ENCODE assay signal across 37 cellular contexts in genomic region chr5:178162481-178162880, GRCh38. TPM values are rescaled to one million over a fixed set of nuclear protein-coding genes. Genes with fewer than 3 reads are reported as not detected.
"Had no signal": no experiment of that assay in that cellular context is flagged by ENCODE, and none has a peak within 500 bp of the region (broad histone marks: within the 10 kb centered on the region; RNA-seq: fewer than 3 reads in every experiment).

No MANE protein-coding gene starts in this region.

- H3K9me3 Mint-ChIP-seq: activated CD4-positive, alpha-beta memory T cell treated with anti-CD3 and anti-CD28 coated beads, Interleukin-2, amount 10 ng/mL, durations not matched to agents 7 days and 5 days; activated naive CD4-positive, alpha-beta T cell treated with anti-CD3 and anti-CD28 coated beads, Interleukin-2, amount 10 ng/mL, durations not matched to agents 7 days and 5 days; activated naive CD8-positive, alpha-beta T cell treated with anti-CD3 and anti-CD28 coated beads, Interleukin-2, amount 50 U/mL, for 24 hours; T-cell had no signal

- H3K36me3 ChIP-seq: brain microvascular endothelial cell had no signal

- H3K27ac Mint-ChIP-seq: activated CD4-positive, alpha-beta memory T cell treated with anti-CD3 and anti-CD28 coated beads, Interleukin-2, amount 10 ng/mL, durations not matched to agents 7 days and 5 days; activated CD8-positive, alpha-beta memory T cell treated with anti-CD3 and anti-CD28 coated beads, Interleukin-2, amount 10 ng/mL, durations not matched to agents 7 days and 5 days; activated naive CD4-positive, alpha-beta T cell treated with anti-CD3 and anti-CD28 coated beads, Interleukin-2, amount 10 ng/mL, durations not matched to agents 7 days and 5 days; activated naive CD8-positive, alpha-beta T cell; activated naive CD8-positive, alpha-beta T cell treated with anti-CD3 and anti-CD28 coated beads, Interleukin-2, amount 50 U/mL, for 24 hours; T-cell had no signal

- FAIRE-seq: RCC 7860 had no signal

- ATAC-seq: activated CD8-positive, alpha-beta memory T cell treated with anti-CD3 and anti-CD28 coated beads, Interleukin-2, amount 10 ng/mL, durations not matched to agents 7 days and 5 days; activated naive CD8-positive, alpha-beta T cell treated with anti-CD3 and anti-CD28 coated beads, Interleukin-2, amount 50 U/mL, for 24 hours; Right ventricle myocardium inferior; SK-N-SH treated with all-trans-retinoic acid at 6 μM for 48 hours; T-cell had no signal

- H3K27me3 Mint-ChIP-seq: activated naive CD8-positive, alpha-beta T cell had no signal

- H3K4me2 ChIP-seq: PC-9 had no signal

- DNase-seq: activated CD4-positive, alpha-beta memory T cell treated with anti-CD3 and anti-CD28 coated beads, Interleukin-2, amount 10 ng/mL, durations not matched to agents 7 days and 5 days; activated CD4-positive, alpha-beta T cell treated with anti-CD3 and anti-CD28 coated beads for 1 hour; activated CD4-positive, alpha-beta T cell treated with anti-CD3 and anti-CD28 coated beads for 48 hours; activated CD4-positive, CD25-positive, alpha-beta regulatory T cell; activated CD8-positive, alpha-beta memory T cell treated with anti-CD3 and anti-CD28 coated beads for 24 hours; activated CD8-positive, alpha-beta memory T cell treated with anti-CD3 and anti-CD28 coated beads, Interleukin-2, amount 10 ng/mL, durations not matched to agents 7 days and 5 days; activated CD8-positive, alpha-beta memory T cell treated with anti-CD3 and anti-CD28 coated beads, Interleukin-2, amount 50 U/mL, for 48 hours; activated effector memory CD4-positive, alpha-beta T cell treated with Interleukin-2 at 50 U/mL for 16 hours; activated naive CD4-positive, alpha-beta T cell treated with anti-CD3 and anti-CD28 coated beads, Interleukin-2, amount 10 ng/mL, durations not matched to agents 7 days and 5 days; activated naive CD8-positive, alpha-beta T cell treated with anti-CD3 and anti-CD28 coated beads, Interleukin-2, amount 50 U/mL, for 24 hours; activated T-cell treated with anti-CD3 and anti-CD28 coated beads, Interleukin-2, amount 50 U/mL, for 48 hours; anterior cingulate cortex; brain microvascular endothelial cell; central memory CD4-positive, alpha-beta T cell; NCI-H1092 treated with DMSO at 0.1 percent for 48 hours; NCI-H1417; NCI-H146; NCI-H187; NCI-H2029 treated with DMSO at 0.1 percent for 48 hours; NCI-H2171 treated with DMSO at 0.1 percent for 48 hours; NCI-H2227 treated with DMSO at 0.1 percent for 48 hours; NCI-H446 treated with DMSO at 0.1 percent for 48 hours; NCI-H69; NK-92 treated with Interleukin-12 subunit alpha and Interleukin-12 subunit beta, amount 100 ng/mL, for 24 hours; PC-9; SIG-M5; T-cell; T-helper 2 cell; T-helper 9 cell had no signal

- H3K27ac ChIP-seq: brain microvascular endothelial cell, PC-9, RWPE1, VCaP had no signal

- H3K36me3 Mint-ChIP-seq: activated CD8-positive, alpha-beta memory T cell treated with anti-CD3 and anti-CD28 coated beads, Interleukin-2, amount 10 ng/mL, durations not matched to agents 7 days and 5 days; activated naive CD4-positive, alpha-beta T cell treated with anti-CD3 and anti-CD28 coated beads, Interleukin-2, amount 10 ng/mL, durations not matched to agents 7 days and 5 days; activated naive CD8-positive, alpha-beta T cell; T-cell had no signal

- H3K4me3 ChIP-seq: PC-9 had no signal

- H2AFZ ChIP-seq: PC-9 had no signal

- H3K4me3 Mint-ChIP-seq: activated CD4-positive, alpha-beta memory T cell treated with anti-CD3 and anti-CD28 coated beads, Interleukin-2, amount 10 ng/mL, durations not matched to agents 7 days and 5 days; activated CD8-positive, alpha-beta memory T cell treated with anti-CD3 and anti-CD28 coated beads, Interleukin-2, amount 10 ng/mL, durations not matched to agents 7 days and 5 days; activated naive CD4-positive, alpha-beta T cell treated with anti-CD3 and anti-CD28 coated beads, Interleukin-2, amount 10 ng/mL, durations not matched to agents 7 days and 5 days; activated naive CD8-positive, alpha-beta T cell; activated naive CD8-positive, alpha-beta T cell treated with anti-CD3 and anti-CD28 coated beads, Interleukin-2, amount 50 U/mL, for 24 hours; T-cell had no signal

RNA-seq across cellular contexts. Expression of gene GMCL2, which starts 24.7 kb away (rescaled TPM):
- total RNA-seq: activated CD4-positive, alpha-beta memory T cell treated with anti-CD3 and anti-CD28 coated beads, Interleukin-2, amount 10 ng/mL, durations not matched to agents 7 days and 5 days; activated CD8-positive, alpha-beta memory T cell treated with anti-CD3 and anti-CD28 coated beads, Interleukin-2, amount 10 ng/mL, durations not matched to agents 7 days and 5 days; M059J; PC-9; Right ventricle myocardium inferior; SK-MEL-5; T-cell had no signal
